In genomic region chr12:388547-389137, GRCh38 we compare ENCODE assay signal across 8 cellular contexts. TPM values are rescaled to one million over a fixed set of nuclear protein-coding genes. Genes with fewer than 3 reads are reported as not detected.
DNase-seq lines count a peak whose midpoint lies in the region; ATAC-seq, FAIRE-seq and TF ChIP-seq lines count a peak whose summit lies in the region.

No MANE protein-coding gene starts in this region.

- peaks cover 0 to 3% (median 0%) of the 10 kb centered on the region in 5 donors for H3K27me3 Mint-ChIP-seq in naive thymus-derived CD4-positive, alpha-beta T cell

- H3K36me3 Mint-ChIP-seq in naive thymus-derived CD4-positive, alpha-beta T cell, result peaks cover 0 to 25% (median 16%) of the 10 kb centered on the region in 5 donors

- H3K4me1 ChIP-seq in endothelial cell of umbilical vein (ENCODE audit: control insufficient read depth, extremely low read depth, insufficient read depth, low read length) (peaks cover 27% of the 10 kb centered on the region), thoracic aorta (ENCODE audit: control insufficient read depth in 1 of 2, low read depth in 2 of 2) (peaks cover 23 to 29% of the 10 kb centered on the region in 2 donors)
- peaks cover 31 to 39% of the 10 kb centered on the region in 2 donors for H3K4me1 ChIP-seq in naive thymus-derived CD4-positive, alpha-beta T cell (ENCODE audit: control insufficient read depth in 2 of 2, insufficient read depth in 2 of 2, low read length in 2 of 2)

- no peaks in the 10 kb centered on the region for H3K9me1 ChIP-seq in endothelial cell of umbilical vein (replicated peaks; ENCODE audit: control insufficient read depth, extremely low read depth, insufficient read depth, low read length)

- dilution Hi-C loops in endothelial cell of umbilical vein (cut with MboI; ENCODE audit: extremely low pct_ligation_motif_present, low sequenced_read_pairs), result no loop called here

- DNase-seq in endothelial cell of umbilical vein (ENCODE audit: low read depth, low spot score), result peak; percentile 64
- DNase-seq in naive thymus-derived CD4-positive, alpha-beta T cell, result peak in 7 of 9 donors; percentile 49 to 68 (median 61)
- no peak for DNase-seq in thoracic aorta (ENCODE audit: low spot score)
- no peak for DNase-seq in retina
- DNase-seq in COR-L47 (lab: John Stamatoyannopoulos, UW), result no peak

- POLR2A ChIA-PET in endothelial cell of umbilical vein (lab: Charles Lee), result interaction anchor here (0.6 kb wide), 1 partner anchor 1286 kb away, joined by 4 read pairs; no protein-coding TSS in a partner anchor
- POLR2A ChIA-PET in naive thymus-derived CD4-positive, alpha-beta T cell (lab: Charles Lee), result interaction anchor here (0.6 to 6.4 kb wide), 10 partner anchors 9 to 1202 kb away, joined by 3 to 89 read pairs (median 4); partner anchors contain the start of genes CCDC77 and WNK1

- H4K20me1 ChIP-seq in endothelial cell of umbilical vein (replicated peaks; ENCODE audit: control insufficient read depth, extremely low read depth, insufficient read depth, low read length), result peaks cover 2% of the 10 kb centered on the region

- ATAC-seq in GM19043 (IDR thresholded peaks at IDR 0.05; ENCODE audit: low read depth, unreplicated experiment), result peak; percentile 14
- peak; percentile 27 for ATAC-seq in HG03097 (IDR thresholded peaks at IDR 0.05; ENCODE audit: low FRiP score, unreplicated experiment)
- peak; percentile 53 for ATAC-seq in naive thymus-derived CD4-positive, alpha-beta T cell
- ATAC-seq in thoracic aorta (ENCODE audit: insufficient number of reproducible peaks, low FRiP score, low read depth), result peak; percentile 18

- peak overlapping the region; percentile 95 to 100 (median 99) for H3K27ac Mint-ChIP-seq in naive thymus-derived CD4-positive, alpha-beta T cell

- H3K4me3 ChIP-seq in WI38 (ENCODE audit: low read depth, low read length), result peak overlapping the region; percentile 78
- H3K4me3 ChIP-seq in endothelial cell of umbilical vein (replicated peaks in 1 of 3; ENCODE audit: insufficient read depth in 1 of 3, low read depth in 1 of 3, low read length in 3 of 3), result peak overlapping the region; percentile 67 to 96 (median 72)
- peak overlapping the region; percentile 96 for H3K4me3 ChIP-seq in naive thymus-derived CD4-positive, alpha-beta T cell (ENCODE audit: low read length)
- H3K4me3 ChIP-seq in thoracic aorta, result peak overlapping the region; percentile 86

- H3K9me3 Mint-ChIP-seq in naive thymus-derived CD4-positive, alpha-beta T cell, result peaks cover 0 to 8% (median 0%) of the 10 kb centered on the region in 11 donors

- H3K79me2 ChIP-seq in endothelial cell of umbilical vein (ENCODE audit: control insufficient read depth, insufficient read depth, low read length), result peaks cover 48% of the 10 kb centered on the region

- H3K36me3 ChIP-seq in endothelial cell of umbilical vein (ENCODE audit: control insufficient read depth in 2 of 2, extremely low read depth in 1 of 2, insufficient read depth in 2 of 2, low read length in 2 of 2) (peaks cover 5 to 6% of the 10 kb centered on the region in 2 experiments), thoracic aorta (peaks cover 11% of the 10 kb centered on the region)
- peaks cover 5 to 22% (median 8%) of the 10 kb centered on the region in 3 experiments for H3K36me3 ChIP-seq in naive thymus-derived CD4-positive, alpha-beta T cell (ENCODE audit: control insufficient read depth in 2 of 3, insufficient read depth in 3 of 3, low read length in 3 of 3)

- H3K27ac ChIP-seq in endothelial cell of umbilical vein (ENCODE audit: insufficient read depth, low read depth, low read length), result peak overlapping the region; percentile 58
- peak overlapping the region; percentile 91 for H3K27ac ChIP-seq in naive thymus-derived CD4-positive, alpha-beta T cell (ENCODE audit: low read depth, low read length)
- peak overlapping the region; percentile 92 to 97 for H3K27ac ChIP-seq in thoracic aorta

- H2AFZ ChIP-seq in endothelial cell of umbilical vein (ENCODE audit: low read depth, low read length), result peak overlapping the region; percentile 88

- intact Hi-C loops in endothelial cell of umbilical vein (cut with micrococcal nuclease), result loop anchor here (1.0 kb wide), 2 partner anchors 13 to 364 kb away; partner anchors contain the start of genes CCDC77 and WNK1
- intact Hi-C loops in naive thymus-derived CD4-positive, alpha-beta T cell (cut with micrococcal nuclease), result loop anchor here (1.0 to 5.0 kb wide), 10 partner anchors 13 to 1408 kb away; partner anchors contain the start of genes ADIPOR2 (in 2 of the 2), CCDC77 (in 2 of the 2), FBXL14 (in 2 of the 2) and RAD52 (in 2 of the 2)

- peaks cover 30 to 62% (median 45%) of the 10 kb centered on the region in 7 donors for H3K4me1 Mint-ChIP-seq in naive thymus-derived CD4-positive, alpha-beta T cell

- TF ChIP-seq POLR2A in endothelial cell of umbilical vein (IDR thresholded peaks at IDR 0.05; ENCODE audit: low read depth, low read length), result no peak

- peak overlapping the region; percentile 95 for H3K4me2 ChIP-seq in endothelial cell of umbilical vein (ENCODE audit: insufficient read depth, low read length)

- peak overlapping the region; percentile 91 to 100 (median 97) for H3K4me3 Mint-ChIP-seq in naive thymus-derived CD4-positive, alpha-beta T cell

- TSS peak; percentile 52 for BruUV-seq in endothelial cell of umbilical vein (replicated peaks; lab: Mats Ljungman, UMichigan)

- H3K9ac ChIP-seq in endothelial cell of umbilical vein (replicated peaks; ENCODE audit: extremely low read depth, insufficient read depth, low read length), result peak overlapping the region; percentile 85

- TF ChIP-seq CTCF in WI38 (IDR thresholded peaks at IDR 0.05; ENCODE audit: low read depth, low read length) (no peak), endothelial cell of umbilical vein (IDR thresholded peaks at IDR 0.05; ENCODE audit: extremely low read depth in 1 of 2, insufficient read depth in 1 of 2, low read depth in 1 of 2, low read length in 2 of 2) (no peak), thoracic aorta (IDR thresholded peaks at IDR 0.05) (no peak)

- H3K9me3 ChIP-seq in endothelial cell of umbilical vein (replicated peaks; ENCODE audit: control insufficient read depth, insufficient read depth, low read length) (no peaks in the 10 kb centered on the region), thoracic aorta (no peaks in the 10 kb centered on the region)
- H3K9me3 ChIP-seq in naive thymus-derived CD4-positive, alpha-beta T cell (ENCODE audit: control insufficient read depth in 2 of 3, low read length in 3 of 3), result no peaks in the 10 kb centered on the region

- H3K27me3 ChIP-seq in endothelial cell of umbilical vein (ENCODE audit: control insufficient read depth in 2 of 2, insufficient read depth in 2 of 2, low read length in 2 of 2) (no peaks in the 10 kb centered on the region), thoracic aorta (replicated peaks; ENCODE audit: insufficient read depth) (no peaks in the 10 kb centered on the region)
- H3K27me3 ChIP-seq in naive thymus-derived CD4-positive, alpha-beta T cell (ENCODE audit: control insufficient read depth in 2 of 2, insufficient read depth in 2 of 2, low read length in 2 of 2), result no peaks in the 10 kb centered on the region

- CTCF ChIA-PET in endothelial cell of umbilical vein (lab: Charles Lee), result interaction anchor here (1.3 kb wide), 1 partner anchor 13 kb away, joined by 5 read pairs; the partner anchor contains the start of gene CCDC77
- CTCF ChIA-PET in naive thymus-derived CD4-positive, alpha-beta T cell (lab: Charles Lee), result interaction anchor here (0.9 to 1.5 kb wide), 2 partner anchors 13 kb away, joined by 3 to 8 read pairs; partner anchors contain the start of gene CCDC77

- FAIRE-seq in endothelial cell of umbilical vein (lab: Jason Lieb, UNC), result no peak

TF ChIP-seq in endothelial cell of umbilical vein, 7 proteins besides CTCF, POLR2A, EP300 and RAD21:
- no peak for TF ChIP-seq MYC (IDR thresholded peaks at IDR 0.05; ENCODE audit: low read depth, low read length)
- TF ChIP-seq FOS (IDR thresholded peaks at IDR 0.05; ENCODE audit: borderline replicate concordance, insufficient read depth, low read length), result no peak
- TF ChIP-seq POLR2AphosphoS5 (IDR thresholded peaks at IDR 0.05; ENCODE audit: insufficient read depth, low read depth, low read length), result no peak
- TF ChIP-seq MAX (IDR thresholded peaks at IDR 0.05; ENCODE audit: insufficient read depth, insufficient read length), result no peak
- no peak for TF ChIP-seq JUN (IDR thresholded peaks at IDR 0.05; ENCODE audit: borderline replicate concordance, insufficient read depth, insufficient read length, low read depth)
- no peak for TF ChIP-seq GATA2 (IDR thresholded peaks at IDR 0.05; ENCODE audit: insufficient read depth, insufficient read length, low read depth, low read length)
- TF ChIP-seq EZH2 (IDR thresholded peaks at IDR 0.05; ENCODE audit: borderline replicate concordance, low read depth, low read length, severe bottlenecking), result no peak
TF ChIP-seq in endothelial cell of umbilical vein: peak in this region for 0.

RNA-seq across cellular contexts. Expression of gene KDM5A, which starts 0.5 kb away (rescaled TPM):
- total RNA-seq in endothelial cell of umbilical vein (61.0 and 71.5 TPM in 2 replicates), thoracic aorta (10 to 100 TPM; 52.8 to 57.7 TPM)
- polyA plus RNA-seq in endothelial cell of umbilical vein, result 11.7 and 12.6 TPM in 2 replicates
- 10.3 and 11.0 TPM in 2 replicates for polyA plus RNA-seq in endothelial cell of umbilical vein (2011; cell fraction: cytosol; rRNA removed)
- polyA plus RNA-seq in endothelial cell of umbilical vein (2011; cell fraction: nucleus; rRNA removed), result 36.1 and 45.7 TPM in 2 replicates
- 26.6 and 30.6 TPM in 2 replicates for polyA plus RNA-seq in endothelial cell of umbilical vein (2012)
- 104 and 113 TPM in 2 replicates for polyA minus RNA-seq in endothelial cell of umbilical vein
- polyA minus RNA-seq in endothelial cell of umbilical vein (2011; cell fraction: cytosol; rRNA and poly(A)+ RNA removed), result 47.1 TPM
- 107 and 132 TPM in 2 replicates for polyA minus RNA-seq in endothelial cell of umbilical vein (2011; cell fraction: nucleus; rRNA and poly(A)+ RNA removed)
- total RNA-seq in naive thymus-derived CD4-positive, alpha-beta T cell, result 100 to 1,000 TPM; 110 to 138 (median 124) TPM
- 10 to 100 TPM; 55.7 to 74.1 TPM for polyA plus RNA-seq in naive thymus-derived CD4-positive, alpha-beta T cell

RNA-seq across cellular contexts. Expression of gene CCDC77, which starts 12.8 kb away (rescaled TPM):
- total RNA-seq in endothelial cell of umbilical vein, result 12.9 and 13.5 TPM in 2 replicates
- 2.6 and 4.1 TPM in 2 replicates for polyA plus RNA-seq in endothelial cell of umbilical vein
- 6.0 and 6.9 TPM in 2 replicates for polyA plus RNA-seq in endothelial cell of umbilical vein (2011; cell fraction: cytosol; rRNA removed)
- 11.8 and 18.8 TPM in 2 replicates for polyA plus RNA-seq in endothelial cell of umbilical vein (2011; cell fraction: nucleus; rRNA removed)
- 9.6 and 11.6 TPM in 2 replicates for polyA plus RNA-seq in endothelial cell of umbilical vein (2012)
- polyA minus RNA-seq in endothelial cell of umbilical vein, result 5.8 and 8.7 TPM in 2 replicates
- polyA minus RNA-seq in endothelial cell of umbilical vein (2011; cell fraction: cytosol; rRNA and poly(A)+ RNA removed), result 13.2 TPM
- polyA minus RNA-seq in endothelial cell of umbilical vein (2011; cell fraction: nucleus; rRNA and poly(A)+ RNA removed), result 6.6 and 9.1 TPM in 2 replicates
- 10 to 100 TPM in 4 of 5 experiments, 1 to 10 TPM in 1; 9.7 to 15.6 (median 12.7) TPM for total RNA-seq in naive thymus-derived CD4-positive, alpha-beta T cell
- 1 to 10 TPM; 4.6 to 7.0 TPM for polyA plus RNA-seq in naive thymus-derived CD4-positive, alpha-beta T cell
- 1 to 10 TPM; 5.6 to 7.2 TPM for total RNA-seq in thoracic aorta

Comparison
In these comparisons a context has a peak if more than half of its experiments do, and no peak if none do; other contexts are left out.
1. DNase-seq: peak in endothelial cell of umbilical vein (single experiment) and naive thymus-derived CD4-positive, alpha-beta T cell (7 of 9); none in thoracic aorta (single experiment), retina (single experiment) and COR-L47 (single experiment).
2. Peak in every context shown above with its lines, with median percentiles within 50 percentile points of each other: ATAC-seq, H3K4me3 ChIP-seq and H3K27ac ChIP-seq.